ENCODE assay signal across 19 cellular contexts in the genomic region with DNA sequence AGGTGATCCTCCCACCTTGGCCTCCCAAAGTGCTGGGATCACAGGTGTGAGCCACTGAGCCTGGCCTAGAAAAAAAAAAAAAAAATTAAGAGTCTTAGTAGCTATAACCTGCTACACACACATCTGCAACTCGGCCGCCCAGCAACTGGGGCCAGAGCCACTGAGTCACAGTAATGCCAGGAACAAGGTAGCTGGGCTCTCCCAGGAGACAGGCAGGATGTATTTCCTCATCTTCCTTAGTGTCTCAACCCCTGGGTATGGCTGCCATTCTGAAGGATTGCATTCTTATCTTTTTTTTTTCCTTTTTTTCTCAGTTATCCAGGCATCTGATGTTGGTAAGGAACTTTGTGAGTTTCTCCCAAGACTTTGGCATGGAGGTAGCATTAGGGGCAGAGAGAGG. TPM values are rescaled to one million over a fixed set of nuclear protein-coding genes. Genes with fewer than 3 reads are reported as not detected.
"Had no signal": no experiment of that assay in that cellular context is flagged by ENCODE, and none has a peak within 500 bp of the region (broad histone marks: within the 10 kb centered on the region; RNA-seq: fewer than 3 reads in every experiment).

No MANE protein-coding gene starts in this region.

- FAIRE-seq: frontal cortex had no signal

- H3K27me3 ChIP-seq: ascending aorta, colonic mucosa, ovary, right lobe of liver, suprapubic skin had no signal

- DNase-seq: activated CD4-positive, alpha-beta T cell treated with anti-CD3 and anti-CD28 coated beads for 1 hour; activated CD4-positive, alpha-beta T cell treated with anti-CD3 and anti-CD28 coated beads, Interleukin-2, amount 50 U/mL, for 4 hours; activated naive CD4-positive, alpha-beta T cell treated with anti-CD3 and anti-CD28 coated beads for 36 hours; activated naive CD8-positive, alpha-beta T cell treated with anti-CD3 and anti-CD28 coated beads, Interleukin-2, amount 50 U/mL, for 24 hours; colonic mucosa; head of caudate nucleus; left cardiac atrium; lower lobe of right lung; midbrain; ovary; right lobe of liver; T-helper 1 cell had no signal

- H3K36me3 ChIP-seq: ascending aorta, colonic mucosa, lower lobe of right lung, ovary, right lobe of liver, suprapubic skin had no signal

- ATAC-seq: activated naive CD8-positive, alpha-beta T cell treated with anti-CD3 and anti-CD28 coated beads, Interleukin-2, amount 50 U/mL, for 24 hours; activated T-helper 17 cell treated with anti-CD3 and anti-CD28 coated beads, Interleukin-2, amount 50 U/mL, for 72 hours; lower lobe of right lung; right lobe of liver had no signal

- H3K4me3 ChIP-seq: ascending aorta, colonic mucosa, lower lobe of right lung, ovary, right lobe of liver, suprapubic skin had no signal

RNA-seq across cellular contexts. Expression of a gene that starts 10.7 kb away (rescaled TPM):
- total RNA-seq: ascending aorta, myocyte, pulmonary artery endothelial cell had no signal

RNA-seq across cellular contexts. Expression of a gene that starts 41.7 kb away (rescaled TPM):
- total RNA-seq: activated naive CD4-positive, alpha-beta T cell treated with anti-CD3 and anti-CD28 coated beads for 36 hours; activated T-helper 17 cell treated with anti-CD3 and anti-CD28 coated beads, Interleukin-2, amount 50 U/mL, for 72 hours; cardiac septum; frontal cortex had no signal

RNA-seq across cellular contexts. Expression of a gene that starts 46.0 kb away (rescaled TPM):
- total RNA-seq: activated naive CD4-positive, alpha-beta T cell treated with anti-CD3 and anti-CD28 coated beads for 36 hours; activated T-helper 17 cell treated with anti-CD3 and anti-CD28 coated beads, Interleukin-2, amount 50 U/mL, for 72 hours; ascending aorta; cardiac septum; colonic mucosa; frontal cortex; left cardiac atrium; lower lobe of right lung; myocyte; pulmonary artery endothelial cell; right lobe of liver had no signal
